In the genomic region with DNA sequence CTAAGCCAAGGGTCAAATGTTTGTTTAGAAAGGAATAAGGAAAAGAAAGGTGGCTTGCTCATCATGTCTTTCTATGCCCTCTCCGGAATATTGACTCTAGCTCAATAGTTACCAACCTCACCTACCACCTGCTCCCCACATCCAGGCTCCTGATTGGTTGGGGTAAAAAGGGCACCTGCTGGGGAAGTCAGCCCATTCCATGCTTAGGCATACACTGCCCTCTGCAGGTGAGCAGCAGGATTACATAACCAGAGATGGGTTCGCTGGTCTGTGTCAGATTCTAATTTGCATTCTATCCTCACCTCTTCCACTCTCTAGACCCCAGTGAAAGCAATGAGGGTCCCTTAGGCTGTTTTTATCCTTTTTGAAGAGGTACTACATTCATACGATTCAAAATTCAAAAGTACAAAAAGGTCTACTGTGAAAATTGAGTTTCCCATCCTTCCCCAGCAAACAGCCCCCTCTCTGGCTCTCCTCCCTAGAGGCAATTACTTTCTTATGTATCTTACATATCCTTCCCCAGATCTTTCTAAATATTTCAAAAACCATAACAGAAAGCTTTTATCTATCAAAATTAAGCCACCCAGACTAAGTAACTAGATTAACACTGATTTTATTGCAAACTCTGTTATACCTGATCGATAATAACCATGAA, we compare ENCODE assay signal across 8 cellular contexts.
DNase-seq lines count a peak whose midpoint lies in the region; ATAC-seq and TF ChIP-seq lines count a peak whose summit lies in the region.

No MANE protein-coding gene starts in this region.

- H3K36me3 ChIP-seq in MG63 (no peaks in the 10 kb centered on the region), SJSA1 (no peaks in the 10 kb centered on the region), psoas muscle (ENCODE audit: insufficient read depth in 1 of 2, low read depth in 1 of 2) (no peaks in the 10 kb centered on the region)

- H3K27me3 ChIP-seq in MG63: peaks cover 4% of the 10 kb centered on the region
- H3K27me3 ChIP-seq in SJSA1 (replicated peaks): peaks cover 16% of the 10 kb centered on the region
- no peaks in the 10 kb centered on the region for H3K27me3 ChIP-seq in psoas muscle (ENCODE audit: insufficient read depth in 3 of 3, low read length in 2 of 3)

- H3K4me3 ChIP-seq in MG63: no peak overlapping the region
- no peak overlapping the region for H3K4me3 ChIP-seq in SJSA1
- H3K4me3 ChIP-seq in psoas muscle: no peak overlapping the region

- H3K27ac ChIP-seq in SJSA1 (no peak overlapping the region), psoas muscle (no peak overlapping the region)

- TF ChIP-seq CTCF in psoas muscle (IDR thresholded peaks at IDR 0.05): peak; percentile 88

- 27 to 30% (median 28%) methylated on average over 4 of the region's 4 CpGs for WGBS in psoas muscle, 3 donors

- intact Hi-C loops in head of caudate nucleus (cut with DNase I): loop anchor here (10.0 kb wide), 1 partner anchor 556 kb away; no protein-coding TSS in a partner anchor
- intact Hi-C loops in psoas muscle (cut with DNase I): loop anchor here (2.0 to 10.0 kb wide), 4 partner anchors 139 to 246 kb away; no protein-coding TSS in a partner anchor

- ATAC-seq in psoas muscle (peak; percentile 72 to 82 (median 76)), GM21825 (IDR thresholded peaks at IDR 0.05; ENCODE audit: unreplicated experiment) (no peak), GM18858 (IDR thresholded peaks at IDR 0.05; ENCODE audit: unreplicated experiment) (no peak)

- no peaks in the 10 kb centered on the region for H3K4me1 ChIP-seq in SJSA1 (replicated peaks)
- H3K4me1 ChIP-seq in psoas muscle: peaks cover 19% of the 10 kb centered on the region

- H3K9me3 ChIP-seq in MG63: no peaks in the 10 kb centered on the region
- H3K9me3 ChIP-seq in SJSA1 (replicated peaks): no peaks in the 10 kb centered on the region
- no peaks in the 10 kb centered on the region for H3K9me3 ChIP-seq in psoas muscle

- peak; percentile 60 for DNase-seq in EH (ENCODE audit: low read depth)
- DNase-seq in MG63: peak; percentile 25
- DNase-seq in SJSA1 (ENCODE audit: low read depth in 1 of 2, low spot score in 2 of 2): peak; percentile 54 to 56
- peak; percentile 58 for DNase-seq in activated naive CD4-positive, alpha-beta T cell treated with anti-CD3 and anti-CD28 coated beads, Interleukin-2, amount 50 U/mL, for 16 hours
- peak in 41 of 42 donors; percentile 29 to 88 (median 67) for DNase-seq in head of caudate nucleus
- DNase-seq in psoas muscle: peak in 1 of 2 donors; percentile 64

Comparison
In these comparisons a context has a peak if more than half of its experiments do, and no peak if none do; other contexts are left out.
1. ATAC-seq: peak in psoas muscle (4 of 4); none in GM21825 (single experiment) and GM18858 (single experiment).